Comparison of ENCODE assay signal across 20 cellular contexts in the genomic region with DNA sequence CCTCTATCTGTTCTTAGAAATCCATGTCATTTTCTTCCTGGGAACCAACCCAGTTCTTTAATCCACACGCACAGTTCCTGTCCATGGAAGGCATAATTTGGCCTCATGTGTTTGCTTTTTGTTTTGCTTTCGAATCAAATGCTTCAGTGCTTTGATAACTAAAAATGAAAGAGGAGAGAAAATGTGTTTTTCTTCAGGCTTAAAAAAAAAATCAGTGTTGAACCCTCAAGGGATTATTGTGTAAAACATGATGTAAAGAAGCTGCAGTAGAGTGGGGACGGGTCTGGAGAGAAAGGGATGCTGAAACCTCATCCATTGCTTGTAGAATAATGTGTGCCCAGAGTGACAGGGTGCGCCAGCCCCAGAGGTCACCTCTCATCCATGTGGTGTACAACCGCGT.
"Had no signal": no experiment of that assay in that cellular context is flagged by ENCODE, and none has a peak within 500 bp of the region (broad histone marks: within the 10 kb centered on the region; RNA-seq: fewer than 3 reads in every experiment).

No MANE protein-coding gene starts in this region.

- H3K27ac ChIP-seq: left lung, neural progenitor cell, right atrium auricular region, tibial artery, WERI-Rb-1 had no signal

- H3K36me3 Mint-ChIP-seq: activated naive CD8-positive, alpha-beta T cell; neural progenitor cell had no signal

- H3K36me3 ChIP-seq: left lung, neural progenitor cell, right atrium auricular region, tibial artery, WERI-Rb-1 had no signal

- H3K27me3 ChIP-seq: left lung, neural progenitor cell, right atrium auricular region, tibial artery had no signal

- H3K27me3 Mint-ChIP-seq: activated naive CD8-positive, alpha-beta T cell; progenitor cell of endocrine pancreas had no signal

- H3K27ac Mint-ChIP-seq: activated naive CD8-positive, alpha-beta T cell; activated T-helper 1 cell treated with anti-CD3 and anti-CD28 coated beads, Interleukin-12 subunit alpha, Interleukin-12 subunit beta, Interleukin-2, Interleukin-4 antibody, amounts not matched to agents 30 ng/mL and 10 ng/mL and 1 ng/mL, durations not matched to agents 14 hours and 24 hours and 36 hours; neural progenitor cell had no signal

- H3K4me3 ChIP-seq: left lung, neural progenitor cell, right atrium auricular region, tibial artery had no signal

- ATAC-seq: left lung; stimulated activated naive CD8-positive, alpha-beta T cell treated with anti-CD3 and anti-CD28 coated beads, Interleukin-15, Interleukin-2, amounts not matched to agents 100 U/mL and 50 U/mL, for 24 hours had no signal

- H3K9me3 Mint-ChIP-seq: activated T-helper 1 cell treated with anti-CD3 and anti-CD28 coated beads, Interleukin-12 subunit alpha, Interleukin-12 subunit beta, Interleukin-2, Interleukin-4 antibody, amounts not matched to agents 30 ng/mL and 10 ng/mL and 1 ng/mL, durations not matched to agents 14 hours and 24 hours and 36 hours; neural progenitor cell had no signal

- H3K9me3 ChIP-seq: left lung, right atrium auricular region, tibial artery had no signal

- H3K4me3 Mint-ChIP-seq: activated naive CD8-positive, alpha-beta T cell; activated T-helper 1 cell treated with anti-CD3 and anti-CD28 coated beads, Interleukin-12 subunit alpha, Interleukin-12 subunit beta, Interleukin-2, Interleukin-4 antibody, amounts not matched to agents 30 ng/mL and 10 ng/mL and 1 ng/mL, durations not matched to agents 14 hours and 24 hours and 36 hours; neural progenitor cell had no signal

- H3K4me2 ChIP-seq: neural progenitor cell had no signal

- DNase-seq: activated CD4-positive, alpha-beta T cell treated with anti-CD3 and anti-CD28 coated beads, Interleukin-2, amount 50 U/mL, for 4 hours; activated gamma-delta T cell treated with Interleukin-2 at 50 U/mL for 16 hours; activated T-cell treated with anti-CD3 and anti-CD28 coated beads for 4 hours; effector CD4-positive, alpha-beta T cell; hippocampal formation; islet precursor cell; left lung; midbrain; stimulated activated CD4-positive, alpha-beta T cell treated with anti-CD3 and anti-CD28 coated beads, Interleukin-12 subunit alpha, Interleukin-12 subunit beta, amount 100 ng/mL, for 4 hours; stimulated activated CD4-positive, alpha-beta T cell treated with anti-CD3 and anti-CD28 coated beads, Interleukin-1b, Interleukin-23, amount 100 ng/mL, for 48 hours; stimulated activated CD8-positive, alpha-beta memory T cell treated with anti-CD3 and anti-CD28 coated beads, Interleukin-4, amount 100 ng/mL, for 48 hours; stimulated activated naive CD8-positive, alpha-beta T cell treated with anti-CD3 and anti-CD28 coated beads, Interleukin-15, Interleukin-2, amounts not matched to agents 100 U/mL and 50 U/mL, for 24 hours; substantia nigra; tibial artery; WERI-Rb-1 had no signal

- H3K4me1 ChIP-seq: left lung, right atrium auricular region, tibial artery had no signal

- H3K9ac ChIP-seq: neural progenitor cell had no signal
